11 cellular contexts compared by ENCODE assay signal in genomic region chr20:49892260-49893216, GRCh38. TPM values are rescaled to one million over a fixed set of nuclear protein-coding genes. Genes with fewer than 3 reads are reported as not detected.
DNase-seq lines count a peak whose midpoint lies in the region; ATAC-seq, FAIRE-seq and TF ChIP-seq lines count a peak whose summit lies in the region.
"Had no signal": no experiment of that assay in that cellular context is flagged by ENCODE, and none has a peak within 500 bp of the region (broad histone marks: within the 10 kb centered on the region; RNA-seq: fewer than 3 reads in every experiment).

No MANE protein-coding gene starts in this region.

- no peaks in the 10 kb centered on the region for H3K27me3 Mint-ChIP-seq in central memory CD8-positive, alpha-beta T cell
- H3K27me3 Mint-ChIP-seq in nephron (ENCODE audit: low read depth) = no peaks in the 10 kb centered on the region

- H3K9me2 ChIP-seq in MM.1S (replicated peaks; ENCODE audit: insufficient read depth, low read length) (no peaks in the 10 kb centered on the region), OCI-LY7 (ENCODE audit: insufficient read depth, low read length) (no peaks in the 10 kb centered on the region)

- peak overlapping the region; percentile 68 for H3K4me3 Mint-ChIP-seq in central memory CD8-positive, alpha-beta T cell
- H3K4me3 Mint-ChIP-seq in nephron = peak overlapping the region in 1 of 3 experiments; percentile 10

- peaks cover 9% of the 10 kb centered on the region for H3K36me3 Mint-ChIP-seq in central memory CD8-positive, alpha-beta T cell (ENCODE audit: insufficient read depth)
- peaks cover 6% of the 10 kb centered on the region for H3K36me3 Mint-ChIP-seq in nephron (ENCODE audit: low read depth)

- ATAC-seq in central memory CD8-positive, alpha-beta T cell (replicated peaks; ENCODE audit: extremely low read depth, poor library complexity, severe bottlenecking) = no peak
- no peak for ATAC-seq in GM18511 (IDR thresholded peaks at IDR 0.05; ENCODE audit: unreplicated experiment)

- DNase-seq in HTR-8/SVneo (ENCODE audit: insufficient read length, low spot score) = no peak
- no peak for DNase-seq in central memory CD8-positive, alpha-beta T cell (ENCODE audit: low spot score in 2 of 2)
- no peak for DNase-seq in MM.1S
- no peak for DNase-seq in DMS153 (lab: John Stamatoyannopoulos, UW)
- no peak for DNase-seq in OCI-LY7 (ENCODE audit: low spot score)
- DNase-seq: activated CD4-positive, alpha-beta T cell treated with anti-CD3 and anti-CD28 coated beads, Interleukin-2, amount 50 U/mL, for 4 hours; esophagus squamous epithelium had no signal

- H3K27me3 ChIP-seq in BLaER1 = no peaks in the 10 kb centered on the region
- H3K27me3 ChIP-seq in MM.1S (replicated peaks; ENCODE audit: insufficient read depth, low read length) = no peaks in the 10 kb centered on the region
- H3K27me3 ChIP-seq: esophagus squamous epithelium had no signal

- H3K27ac Mint-ChIP-seq in central memory CD8-positive, alpha-beta T cell (ENCODE audit: low read depth) = peak overlapping the region; percentile 78
- peak overlapping the region; percentile 33 to 94 (median 93) for H3K27ac Mint-ChIP-seq in nephron

- CTCF ChIA-PET in OCI-LY7 (lab: Charles Lee; ENCODE audit: unreplicated experiment) = interaction anchor here (0.6 kb wide), 1 partner anchor 259 kb away, joined by 4 read pairs; no protein-coding TSS in a partner anchor

- H3K9me3 ChIP-seq in BLaER1 (peaks cover 1% of the 10 kb centered on the region; the same call in 1 of the 2 replicates), MM.1S (replicated peaks; ENCODE audit: insufficient read depth, low read length) (no peaks in the 10 kb centered on the region), OCI-LY7 (ENCODE audit: low read length) (no peaks in the 10 kb centered on the region)
- H3K9me3 ChIP-seq: esophagus squamous epithelium had no signal

- peak overlapping the region; percentile 54; the same call in 1 of the 2 replicates for H3K27ac ChIP-seq in BLaER1
- H3K27ac ChIP-seq in MM.1S (ENCODE audit: low read length) = no peak overlapping the region
- no peak overlapping the region for H3K27ac ChIP-seq in OCI-LY7 (ENCODE audit: low read depth, low read length, poor library complexity, severe bottlenecking)

- no peak overlapping the region for H3K4me3 ChIP-seq in BLaER1
- no peak overlapping the region for H3K4me3 ChIP-seq in MM.1S (ENCODE audit: low read length)
- no peak overlapping the region for H3K4me3 ChIP-seq in OCI-LY7 (ENCODE audit: low read depth, low read length, poor library complexity, severe bottlenecking)
- H3K4me3 ChIP-seq: esophagus squamous epithelium had no signal

- no peak for TF ChIP-seq CTCF in nephron (IDR thresholded peaks at IDR 0.05; ENCODE audit: unreplicated experiment in 3 of 3)
- TF ChIP-seq CTCF in MM.1S (IDR thresholded peaks at IDR 0.05; ENCODE audit: low read length) = no peak
- TF ChIP-seq CTCF in OCI-LY7 (conservative IDR thresholded peaks at IDR 0.05; ENCODE audit: low read length) = no peak

- H4K20me1 ChIP-seq in BLaER1 (no peaks in the 10 kb centered on the region), MM.1S (ENCODE audit: insufficient read depth, low read length) (no peaks in the 10 kb centered on the region), OCI-LY7 (ENCODE audit: insufficient read depth, low read length) (no peaks in the 10 kb centered on the region)

- H3K4me2 ChIP-seq in BLaER1 (peak overlapping the region; percentile 51), MM.1S (ENCODE audit: low read depth, low read length) (no peak overlapping the region), OCI-LY7 (ENCODE audit: low read length) (no peak overlapping the region)

- intact Hi-C loops in OCI-LY7 (cut with micrococcal nuclease; ENCODE audit: unreplicated experiment) = no loop called here

- H3K4me1 ChIP-seq in BLaER1 (peaks cover 70% of the 10 kb centered on the region), MM.1S (ENCODE audit: low read length) (no peaks in the 10 kb centered on the region), OCI-LY7 (ENCODE audit: insufficient read depth, low read length, poor library complexity, severe bottlenecking) (peaks cover 13% of the 10 kb centered on the region)

- POLR2A ChIA-PET in OCI-LY7 (lab: Charles Lee) = interaction anchor here (0.6 to 2.0 kb wide), 2 partner anchors 24 to 44 kb away, joined by 3 to 4 read pairs; partner anchors contain the start of gene RNF114

- H3K9me3 Mint-ChIP-seq in central memory CD8-positive, alpha-beta T cell = no peaks in the 10 kb centered on the region
- H3K9me3 Mint-ChIP-seq in nephron = no peaks in the 10 kb centered on the region

- BruUV-seq in OCI-LY7 (replicated peaks; lab: Mats Ljungman, UMichigan) = no TSS peak

- no peaks in the 10 kb centered on the region for H3K79me2 ChIP-seq in MM.1S (ENCODE audit: low read length)
- no peaks in the 10 kb centered on the region for H3K79me2 ChIP-seq in OCI-LY7 (ENCODE audit: insufficient read depth, low read depth, low read length)

- H3K4me1 Mint-ChIP-seq in central memory CD8-positive, alpha-beta T cell = peaks cover 28% of the 10 kb centered on the region
- peaks cover 56% of the 10 kb centered on the region for H3K4me1 Mint-ChIP-seq in nephron

- no peaks in the 10 kb centered on the region for H3F3A ChIP-seq in MM.1S (ENCODE audit: insufficient read depth, low read length)

- FAIRE-seq in HTR-8/SVneo (lab: Jason Lieb, UNC) = peak; percentile 69
- FAIRE-seq: astrocyte had no signal

- H3K36me3 ChIP-seq in BLaER1 = 0 out of 2 replicates have a peak, but pooled peaks cover 9% of the 10 kb centered on the region
- no peaks in the 10 kb centered on the region for H3K36me3 ChIP-seq in MM.1S (replicated peaks; ENCODE audit: insufficient read depth, low read length)
- peaks cover 14% of the 10 kb centered on the region; the same call in 1 of the 2 replicates for H3K36me3 ChIP-seq in OCI-LY7 (ENCODE audit: insufficient read depth, low read length)

- H3K9ac ChIP-seq in BLaER1 (peak overlapping the region; percentile 46; the same call in 1 of the 2 replicates), MM.1S (ENCODE audit: low read length) (no peak overlapping the region)

- H2AFZ ChIP-seq in MM.1S (ENCODE audit: low read length) (no peak overlapping the region), OCI-LY7 (ENCODE audit: low read length) (no peak overlapping the region)

RNA-seq across cellular contexts. Expression of gene SPATA2, which starts 22.8 kb away (rescaled TPM):
- 3.5 and 3.9 TPM in 2 replicates for total RNA-seq in OCI-LY7 (2014; rRNA removed; shearing (Covaris generic))
- 8.1 and 8.4 TPM in 2 replicates for total RNA-seq in OCI-LY7 (2022)

RNA-seq across cellular contexts. Expression of gene RNF114, which starts 43.7 kb away (rescaled TPM):
- 48.4 and 51.9 TPM in 2 replicates for total RNA-seq in OCI-LY7 (2014; rRNA removed; shearing (Covaris generic))
- 62.4 and 64.6 TPM in 2 replicates for total RNA-seq in OCI-LY7 (2022)
